In genomic region chr7:466465-467191, GRCh38 we compare ENCODE assay signal across 1 cellular context.
TF ChIP-seq lines count a peak whose summit lies in the region.

No MANE protein-coding gene starts in this region.

TF ChIP-seq in K562, 482 proteins besides CTCF, POLR2A, EP300 and RAD21:
- TF ChIP-seq SREBF2 (CRISPR knock-in tag; IDR thresholded peaks at IDR 0.05) (no peak), ZBTB26 (CRISPR knock-in tag; IDR thresholded peaks at IDR 0.05) (peak; percentile 74; the same call in 1 of the 2 replicates), THRB (CRISPR knock-in tag; conservative IDR thresholded peaks at IDR 0.05) (peak; percentile 59; the same call in 1 of the 2 replicates), POLR2B (IDR thresholded peaks at IDR 0.05; ENCODE audit: low read depth, partially characterized antibody) (no peak), PKNOX1 (IDR thresholded peaks at IDR 0.05) (peak; percentile 36; the same call in 1 of the 2 replicates), ZNF263 (CRISPR knock-in tag; IDR thresholded peaks at IDR 0.05; ENCODE audit: borderline replicate concordance) (peak; percentile 100), KDM1A (IDR thresholded peaks at IDR 0.05) (0 out of 4 replicates have a peak, but pooled peaks of 1 of the 2 experiments have one; percentile 3), HDAC1 (IDR thresholded peaks at IDR 0.05) (peak in 1 of 2 experiments; percentile 37; a peak in 2 of 4 replicates), ILF3 (IDR thresholded peaks at IDR 0.05; ENCODE audit: borderline replicate concordance) (no peak), MCM2 (IDR thresholded peaks at IDR 0.05; ENCODE audit: low read depth) (peak; percentile 66; the same call in 1 of the 2 replicates)
